Comparison of ENCODE assay signal across 22 cellular contexts in the genomic region with DNA sequence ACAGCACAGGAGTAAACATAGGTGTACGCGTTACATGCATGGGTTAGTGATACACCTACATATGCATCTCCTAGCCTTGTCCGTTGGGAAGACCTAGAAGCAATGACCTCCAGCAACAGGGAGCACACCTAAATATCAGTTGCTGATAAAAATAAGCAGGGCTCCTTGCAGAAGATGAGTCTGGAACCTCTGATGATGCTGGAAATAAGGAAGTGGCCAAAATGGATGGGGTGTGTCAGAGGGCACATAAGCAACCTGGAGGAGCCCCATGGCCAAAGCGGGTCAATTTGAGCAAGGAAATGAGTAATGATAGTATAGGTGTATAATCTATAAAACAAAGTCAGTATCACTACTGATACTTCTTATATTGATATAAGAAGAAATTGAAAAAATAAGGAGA. TPM values are rescaled to one million over a fixed set of nuclear protein-coding genes. Genes with fewer than 3 reads are reported as not detected.
DNase-seq lines count a peak whose midpoint lies in the region; ATAC-seq lines count a peak whose summit lies in the region.
"Had no signal": no experiment of that assay in that cellular context is flagged by ENCODE, and none has a peak within 500 bp of the region (broad histone marks: within the 10 kb centered on the region; RNA-seq: fewer than 3 reads in every experiment).

No MANE protein-coding gene starts in this region.

- no peak overlapping the region for H3K27ac ChIP-seq in CD8-positive, alpha-beta memory T cell (ENCODE audit: low read depth, low read length)
- H3K27ac ChIP-seq in naive thymus-derived CD4-positive, alpha-beta T cell (ENCODE audit: low read depth, low read length), result no peak overlapping the region
- H3K27ac ChIP-seq: A549, WERI-Rb-1 had no signal

- H3K36me3 Mint-ChIP-seq in activated CD4-positive, alpha-beta T cell treated with anti-CD3 and anti-CD28 coated beads, Interleukin-2, amount 10 ng/mL, durations not matched to agents 7 days and 5 days (ENCODE audit: low read depth), result peaks cover 21% of the 10 kb centered on the region
- peaks cover 0 to 3% (median 1%) of the 10 kb centered on the region in 3 donors for H3K36me3 Mint-ChIP-seq in CD8-positive, alpha-beta memory T cell
- peaks cover 23% of the 10 kb centered on the region for H3K36me3 Mint-ChIP-seq in activated CD8-positive, alpha-beta T cell treated with anti-CD3 and anti-CD28 coated beads, Interleukin-2, amount 10 ng/mL, durations not matched to agents 7 days and 5 days (ENCODE audit: low read depth)
- H3K36me3 Mint-ChIP-seq in naive thymus-derived CD4-positive, alpha-beta T cell, result peaks cover 0 to 14% (median 0%) of the 10 kb centered on the region in 5 donors

- no peaks in the 10 kb centered on the region for H3K27me3 Mint-ChIP-seq in activated CD4-positive, alpha-beta T cell treated with anti-CD3 and anti-CD28 coated beads, Interleukin-2, amount 10 ng/mL, durations not matched to agents 7 days and 5 days
- H3K27me3 Mint-ChIP-seq in CD8-positive, alpha-beta memory T cell, result no peaks in the 10 kb centered on the region
- H3K27me3 Mint-ChIP-seq in activated CD8-positive, alpha-beta T cell treated with anti-CD3 and anti-CD28 coated beads, Interleukin-2, amount 10 ng/mL, durations not matched to agents 7 days and 5 days (ENCODE audit: low read depth), result no peaks in the 10 kb centered on the region
- H3K27me3 Mint-ChIP-seq in naive thymus-derived CD4-positive, alpha-beta T cell, result no peaks in the 10 kb centered on the region
- H3K27me3 Mint-ChIP-seq: naive B cell had no signal

- no peaks in the 10 kb centered on the region for H3K27me3 ChIP-seq in CD8-positive, alpha-beta memory T cell (ENCODE audit: insufficient read depth, low read length, poor library complexity, severe bottlenecking)
- H3K27me3 ChIP-seq in naive thymus-derived CD4-positive, alpha-beta T cell (ENCODE audit: control insufficient read depth in 2 of 2, insufficient read depth in 2 of 2, low read length in 2 of 2), result no peaks in the 10 kb centered on the region

- peaks cover 78% of the 10 kb centered on the region for H3K4me1 Mint-ChIP-seq in activated CD4-positive, alpha-beta T cell treated with anti-CD3 and anti-CD28 coated beads, Interleukin-2, amount 10 ng/mL, durations not matched to agents 7 days and 5 days
- peaks cover 73 to 93% (median 86%) of the 10 kb centered on the region in 3 donors for H3K4me1 Mint-ChIP-seq in CD8-positive, alpha-beta memory T cell
- H3K4me1 Mint-ChIP-seq in activated CD8-positive, alpha-beta T cell treated with anti-CD3 and anti-CD28 coated beads, Interleukin-2, amount 10 ng/mL, durations not matched to agents 7 days and 5 days (ENCODE audit: low read depth), result peaks cover 81% of the 10 kb centered on the region
- H3K4me1 Mint-ChIP-seq in naive thymus-derived CD4-positive, alpha-beta T cell, result peaks cover 65 to 94% (median 88%) of the 10 kb centered on the region in 7 donors

- POLR2A ChIA-PET in activated CD4-positive, alpha-beta T cell treated with anti-CD3 and anti-CD28 coated beads, Interleukin-2, amount 10 ng/mL, durations not matched to agents 7 days and 5 days (lab: Charles Lee), result no interaction called here
- POLR2A ChIA-PET in CD8-positive, alpha-beta memory T cell (lab: Charles Lee), result no interaction called here
- POLR2A ChIA-PET in activated CD8-positive, alpha-beta T cell treated with anti-CD3 and anti-CD28 coated beads, Interleukin-2, amount 10 ng/mL, durations not matched to agents 7 days and 5 days (lab: Charles Lee), result interaction anchor here (2.3 kb wide), 1 partner anchor 12 kb away, joined by 6 read pairs; no protein-coding TSS in a partner anchor
- POLR2A ChIA-PET in naive thymus-derived CD4-positive, alpha-beta T cell (lab: Charles Lee), result no interaction called here

- no peaks in the 10 kb centered on the region for H3K9me3 Mint-ChIP-seq in activated CD4-positive, alpha-beta T cell treated with anti-CD3 and anti-CD28 coated beads, Interleukin-2, amount 10 ng/mL, durations not matched to agents 7 days and 5 days
- H3K9me3 Mint-ChIP-seq in CD8-positive, alpha-beta memory T cell, result no peaks in the 10 kb centered on the region
- no peaks in the 10 kb centered on the region for H3K9me3 Mint-ChIP-seq in activated CD8-positive, alpha-beta T cell treated with anti-CD3 and anti-CD28 coated beads, Interleukin-2, amount 10 ng/mL, durations not matched to agents 7 days and 5 days (ENCODE audit: insufficient read depth)
- H3K9me3 Mint-ChIP-seq in naive thymus-derived CD4-positive, alpha-beta T cell, result no peaks in the 10 kb centered on the region
- H3K9me3 Mint-ChIP-seq: naive B cell had no signal

- no peak for DNase-seq in activated CD4-positive, alpha-beta T cell treated with anti-CD3 and anti-CD28 coated beads, Interleukin-2, amount 10 ng/mL, durations not matched to agents 7 days and 5 days
- DNase-seq in activated CD4-positive, alpha-beta T cell treated with anti-CD3 and anti-CD28 coated beads for 1 hour, result no peak
- no peak for DNase-seq in CD8-positive, alpha-beta memory T cell
- no peak for DNase-seq in activated CD8-positive, alpha-beta T cell treated with anti-CD3 and anti-CD28 coated beads, Interleukin-2, amount 10 ng/mL, durations not matched to agents 7 days and 5 days
- DNase-seq in naive thymus-derived CD4-positive, alpha-beta T cell, result no peak
- no peak for DNase-seq in anterior cingulate cortex (lab: John Stamatoyannopoulos, UW)
- DNase-seq: activated gamma-delta T cell treated with Interleukin-2 at 50 U/mL for 16 hours; DMS53; effector CD8-positive, alpha-beta T cell; KBM-7; MM.1S; naive B cell; NCI-H1436 treated with DMSO at 0.1 percent for 48 hours; NCI-H2107; NCI-H446 treated with DMSO at 0.1 percent for 48 hours; SK-N-SH; stimulated activated CD4-positive, alpha-beta T cell treated with anti-CD3 and anti-CD28 coated beads, Interleukin-15, amount 100 ng/mL, for 24 hours; stimulated activated naive CD4-positive, alpha-beta T cell; WERI-Rb-1 had no signal

- peak overlapping the region; percentile 71 for H3K27ac Mint-ChIP-seq in activated CD4-positive, alpha-beta T cell treated with anti-CD3 and anti-CD28 coated beads, Interleukin-2, amount 10 ng/mL, durations not matched to agents 7 days and 5 days
- H3K27ac Mint-ChIP-seq in CD8-positive, alpha-beta memory T cell, result peak overlapping the region in 7 of 8 donors; percentile 21 to 96 (median 84)
- H3K27ac Mint-ChIP-seq in activated CD8-positive, alpha-beta T cell treated with anti-CD3 and anti-CD28 coated beads, Interleukin-2, amount 10 ng/mL, durations not matched to agents 7 days and 5 days, result peak overlapping the region; percentile 78
- H3K27ac Mint-ChIP-seq in naive thymus-derived CD4-positive, alpha-beta T cell, result peak overlapping the region in 7 of 9 donors; percentile 48 to 77 (median 65)

- H3K4me3 ChIP-seq in CD8-positive, alpha-beta memory T cell (ENCODE audit: low read length), result no peak overlapping the region
- H3K4me3 ChIP-seq in naive thymus-derived CD4-positive, alpha-beta T cell (ENCODE audit: low read length), result no peak overlapping the region
- H3K4me3 ChIP-seq: A549 had no signal

- ATAC-seq in activated CD8-positive, alpha-beta T cell treated with anti-CD3 and anti-CD28 coated beads, Interleukin-2, amount 10 ng/mL, durations not matched to agents 7 days and 5 days, result no peak
- ATAC-seq in naive thymus-derived CD4-positive, alpha-beta T cell, result no peak
- ATAC-seq in HG03108 (IDR thresholded peaks at IDR 0.05; ENCODE audit: unreplicated experiment) (no peak), HG03469 (IDR thresholded peaks at IDR 0.05; ENCODE audit: unreplicated experiment) (no peak)
- ATAC-seq: A549 had no signal

- no peaks in the 10 kb centered on the region for H3K36me3 ChIP-seq in CD8-positive, alpha-beta memory T cell (ENCODE audit: insufficient read depth, low read length)
- H3K36me3 ChIP-seq in naive thymus-derived CD4-positive, alpha-beta T cell (ENCODE audit: control insufficient read depth in 2 of 3, insufficient read depth in 3 of 3, low read length in 3 of 3), result no peaks in the 10 kb centered on the region
- H3K36me3 ChIP-seq: WERI-Rb-1 had no signal

- no peaks in the 10 kb centered on the region for H3K9me3 ChIP-seq in CD8-positive, alpha-beta memory T cell (ENCODE audit: low read length)
- H3K9me3 ChIP-seq in naive thymus-derived CD4-positive, alpha-beta T cell (ENCODE audit: control insufficient read depth in 2 of 3, low read length in 3 of 3), result no peaks in the 10 kb centered on the region
- H3K9me3 ChIP-seq: A549, SK-N-SH had no signal

- CTCF ChIA-PET in activated CD4-positive, alpha-beta T cell treated with anti-CD3 and anti-CD28 coated beads, Interleukin-2, amount 10 ng/mL, durations not matched to agents 7 days and 5 days (lab: Charles Lee), result no interaction called here
- CTCF ChIA-PET in CD8-positive, alpha-beta memory T cell (lab: Charles Lee), result no interaction called here
- CTCF ChIA-PET in activated CD8-positive, alpha-beta T cell treated with anti-CD3 and anti-CD28 coated beads, Interleukin-2, amount 10 ng/mL, durations not matched to agents 7 days and 5 days (lab: Charles Lee), result interaction anchor here (3.4 kb wide), 1 partner anchor 10 kb away, joined by 11 read pairs; no protein-coding TSS in a partner anchor
- CTCF ChIA-PET in naive thymus-derived CD4-positive, alpha-beta T cell (lab: Charles Lee), result no interaction called here

- peak overlapping the region; percentile 11 for H3K4me3 Mint-ChIP-seq in activated CD4-positive, alpha-beta T cell treated with anti-CD3 and anti-CD28 coated beads, Interleukin-2, amount 10 ng/mL, durations not matched to agents 7 days and 5 days
- H3K4me3 Mint-ChIP-seq in CD8-positive, alpha-beta memory T cell, result peak overlapping the region in 6 of 7 donors; percentile 60 to 88 (median 71)
- peak overlapping the region; percentile 44 for H3K4me3 Mint-ChIP-seq in activated CD8-positive, alpha-beta T cell treated with anti-CD3 and anti-CD28 coated beads, Interleukin-2, amount 10 ng/mL, durations not matched to agents 7 days and 5 days
- H3K4me3 Mint-ChIP-seq in naive thymus-derived CD4-positive, alpha-beta T cell, result peak overlapping the region in 8 of 10 donors; percentile 25 to 83 (median 68)

- H3K4me1 ChIP-seq in CD8-positive, alpha-beta memory T cell (ENCODE audit: insufficient read depth, low read length), result peaks cover 67% of the 10 kb centered on the region
- H3K4me1 ChIP-seq in naive thymus-derived CD4-positive, alpha-beta T cell (ENCODE audit: control insufficient read depth in 2 of 2, insufficient read depth in 2 of 2, low read length in 2 of 2), result peaks cover 47 to 53% of the 10 kb centered on the region in 2 donors
- H3K4me1 ChIP-seq: A549 had no signal

- intact Hi-C loops in naive thymus-derived CD4-positive, alpha-beta T cell (cut with micrococcal nuclease), result no loop called here

RNA-seq across cellular contexts. Expression of a gene that starts 13.7 kb away (rescaled TPM):
- 10 to 100 TPM; 43.3 to 45.4 TPM for total RNA-seq in activated CD4-positive, alpha-beta T cell treated with anti-CD3 and anti-CD28 coated beads, Interleukin-2, amount 10 ng/mL, durations not matched to agents 7 days and 5 days
- total RNA-seq in CD8-positive, alpha-beta memory T cell, result 10 to 100 TPM; 28.9 to 29.5 TPM
- 11.8 TPM for polyA plus RNA-seq in CD8-positive, alpha-beta memory T cell
- total RNA-seq in activated CD8-positive, alpha-beta T cell treated with anti-CD3 and anti-CD28 coated beads, Interleukin-2, amount 10 ng/mL, durations not matched to agents 7 days and 5 days, result 10 to 100 TPM; 52.9 to 66.2 TPM
- 10 to 100 TPM; 35.7 to 52.2 (median 38.9) TPM for total RNA-seq in naive thymus-derived CD4-positive, alpha-beta T cell
- 10 to 100 TPM in 1 of 2 donors, 1 to 10 TPM in 1; 6.2 to 11.7 TPM for polyA plus RNA-seq in naive thymus-derived CD4-positive, alpha-beta T cell

Comparison
In these comparisons a context has a peak if more than half of its experiments do, and no peak if none do; other contexts are left out.
1. H3K4me3 Mint-ChIP-seq: peak in every context shown above with its lines; median percentile 71 in CD8-positive, alpha-beta memory T cell; 68 in naive thymus-derived CD4-positive, alpha-beta T cell; 44 in activated CD8-positive, alpha-beta T cell treated with anti-CD3 and anti-CD28 coated beads, Interleukin-2, amount 10 ng/mL, durations not matched to agents 7 days and 5 days; 11 in activated CD4-positive, alpha-beta T cell treated with anti-CD3 and anti-CD28 coated beads, Interleukin-2, amount 10 ng/mL, durations not matched to agents 7 days and 5 days.